Comparison of ENCODE assay signal across 13 cellular contexts in genomic region chr5:178207917-178208280, GRCh38. TPM values are rescaled to one million over a fixed set of nuclear protein-coding genes. Genes with fewer than 3 reads are reported as not detected.
DNase-seq lines count a peak whose midpoint lies in the region; ATAC-seq, FAIRE-seq and TF ChIP-seq lines count a peak whose summit lies in the region.
"Had no signal": no experiment of that assay in that cellular context is flagged by ENCODE, and none has a peak within 500 bp of the region (broad histone marks: within the 10 kb centered on the region; RNA-seq: fewer than 3 reads in every experiment).

No MANE protein-coding gene starts in this region.

- WGBS in GM12878 (ENCODE audit: insufficient coverage, insufficient replicate concordance, low lambda C conversion rate, missing lambda C conversion rate), result 100% methylated on average over 1 of the region's 1 CpG

- peaks cover 66% of the 10 kb centered on the region for H3K36me3 ChIP-seq in CD4-positive, CD25-positive, alpha-beta regulatory T cell (ENCODE audit: control insufficient read depth, insufficient read depth, low read length)
- H3K36me3 ChIP-seq in GM12878 (ENCODE audit: control insufficient read depth in 2 of 2, insufficient read depth in 2 of 2, low read length in 1 of 2), result peaks cover 47 to 52% of the 10 kb centered on the region in 2 experiments
- H3K36me3 ChIP-seq in neural cell (ENCODE audit: insufficient read depth, low read length), result peaks cover under 1% of the 10 kb centered on the region

- FAIRE-seq in GM12878 (lab: Jason Lieb, UNC), result no peak

- RAD21 ChIA-PET in GM12878 (lab: Charles Lee; ENCODE audit: unreplicated experiment), result no interaction called here

- no TSS peak for BruUV-seq in GM12878 (replicated peaks; lab: Mats Ljungman, UMichigan)

- no peak for ATAC-seq in CD4-positive, CD25-positive, alpha-beta regulatory T cell (ENCODE audit: low read depth in 2 of 2)
- ATAC-seq in GM12878 (no peak), HG03039 (IDR thresholded peaks at IDR 0.05; ENCODE audit: unreplicated experiment) (no peak), HG03520 (IDR thresholded peaks at IDR 0.05; ENCODE audit: unreplicated experiment) (no peak)

- no peaks in the 10 kb centered on the region for H3K27me3 Mint-ChIP-seq in CD4-positive, CD25-positive, alpha-beta regulatory T cell

- peaks cover 39% of the 10 kb centered on the region for H3K36me3 Mint-ChIP-seq in CD4-positive, CD25-positive, alpha-beta regulatory T cell

- H3K27ac Mint-ChIP-seq in CD4-positive, CD25-positive, alpha-beta regulatory T cell, result no peak overlapping the region

- H3K9ac ChIP-seq in GM12878 (ENCODE audit: control insufficient read depth, insufficient read depth, low read length) (peak overlapping the region; percentile 26; the same call in 1 of the 2 replicates), neural cell (ENCODE audit: low read length) (no peak overlapping the region)

- DNase-seq in CD4-positive, CD25-positive, alpha-beta regulatory T cell, result no peak
- DNase-seq in HT-29 (ENCODE audit: low spot score) (peak; percentile 29), GM12878 (ENCODE audit: low read depth, low spot score) (no peak), cerebellar cortex (ENCODE audit: low spot score) (no peak), activated gamma-delta T cell (lab: John Stamatoyannopoulos, UW) (no peak)
- DNase-seq: stimulated activated CD4-positive, alpha-beta T cell treated with anti-CD3 and anti-CD28 coated beads, Interleukin-1b, Interleukin-23, amount 100 ng/mL, for 48 hours; WERI-Rb-1 had no signal

- peak; percentile 64 for TF ChIP-seq POLR2A in GM12878 (IDR thresholded peaks at IDR 0.05; ENCODE audit: low read depth, low read length)

- TF ChIP-seq EP300 in GM12878 (IDR thresholded peaks at IDR 0.05; ENCODE audit: borderline replicate concordance in 1 of 2, control insufficient read depth in 1 of 2, low read depth in 2 of 2, low read length in 2 of 2) (no peak), neural cell (conservative IDR thresholded peaks at IDR 0.05; ENCODE audit: poor library complexity, severe bottlenecking) (no peak)

- H3K9me2 ChIP-seq in neural cell (ENCODE audit: insufficient read depth, low read length), result no peaks in the 10 kb centered on the region

- H3K4me3 ChIP-seq in CD4-positive, CD25-positive, alpha-beta regulatory T cell (ENCODE audit: low read depth, low read length), result no peak overlapping the region
- H3K4me3 ChIP-seq in GM12878, result peak overlapping the region; percentile 37; the same call in 1 of the 2 replicates
- H3K4me3 ChIP-seq in neural cell (ENCODE audit: low read length), result peak overlapping the region; percentile 91

- H3K79me2 ChIP-seq in GM12878 (ENCODE audit: control insufficient read depth, insufficient read depth, low read length), result peaks cover 62% of the 10 kb centered on the region
- peaks cover 40% of the 10 kb centered on the region for H3K79me2 ChIP-seq in neural cell (replicated peaks; ENCODE audit: insufficient read depth, low read length)

- TF ChIP-seq RAD21 in GM12878 (IDR thresholded peaks at IDR 0.05; ENCODE audit: insufficient read depth, low read depth, low read length) (no peak), neural cell (conservative IDR thresholded peaks at IDR 0.05) (no peak)

- CTCF ChIA-PET in GM12878 (lab: Yijun Ruan, JAX), result interaction anchor here (1.4 to 2.8 kb wide), 2 partner anchors 8 to 27 kb away, joined by 5 to 12 read pairs; no protein-coding TSS in a partner anchor

- H3K27ac ChIP-seq in CD4-positive, CD25-positive, alpha-beta regulatory T cell (ENCODE audit: insufficient read depth, low read length, poor library complexity, severe bottlenecking), result peak overlapping the region; percentile 14
- H3K27ac ChIP-seq in GM12878 (ENCODE audit: control insufficient read depth, insufficient read depth) (no peak overlapping the region), neural cell (ENCODE audit: low read length) (no peak overlapping the region)
- H3K27ac ChIP-seq: WERI-Rb-1 had no signal

- H3K27me3 ChIP-seq in CD4-positive, CD25-positive, alpha-beta regulatory T cell (ENCODE audit: control insufficient read depth, insufficient read depth, low read length), result no peaks in the 10 kb centered on the region
- H3K27me3 ChIP-seq in GM12878 (replicated peaks in 1 of 2; ENCODE audit: control insufficient read depth in 2 of 2, insufficient read depth in 2 of 2, low read length in 1 of 2) (no peaks in the 10 kb centered on the region), neural cell (ENCODE audit: insufficient read depth, low read depth, low read length) (no peaks in the 10 kb centered on the region)

- peaks cover 0 to 2% (median 0%) of the 10 kb centered on the region in 7 donors for H3K9me3 Mint-ChIP-seq in CD4-positive, CD25-positive, alpha-beta regulatory T cell

- H4K20me1 ChIP-seq in GM12878 (ENCODE audit: control insufficient read depth, insufficient read depth), result peaks cover 24% of the 10 kb centered on the region
- H4K20me1 ChIP-seq in neural cell (ENCODE audit: insufficient read depth), result peaks cover 24% of the 10 kb centered on the region

- intact Hi-C loops in GM12878 (cut with micrococcal nuclease; ENCODE audit: unreplicated experiment), result no loop called here

- peaks cover 34% of the 10 kb centered on the region for H3K4me1 ChIP-seq in CD4-positive, CD25-positive, alpha-beta regulatory T cell (ENCODE audit: control insufficient read depth, insufficient read depth, low read length, poor library complexity, severe bottlenecking)
- peaks cover 15% of the 10 kb centered on the region for H3K4me1 ChIP-seq in GM12878 (ENCODE audit: control insufficient read depth, insufficient read depth, low read length)

- SMC1A ChIA-PET in GM12878 (lab: Charles Lee; ENCODE audit: uncharacterized antibody, unreplicated experiment), result interaction anchor here (1.0 to 2.1 kb wide), 2 partner anchors 8 to 23 kb away, joined by 5 to 6 read pairs; no protein-coding TSS in a partner anchor

- peak overlapping the region in 3 of 4 donors; percentile 19 to 87 (median 21) for H3K4me3 Mint-ChIP-seq in CD4-positive, CD25-positive, alpha-beta regulatory T cell

- TF ChIP-seq CTCF in GM12878 (IDR thresholded peaks at IDR 0.05 in 2 of 3, conservative IDR thresholded peaks at IDR 0.05 in 1 of 3; ENCODE audit: control insufficient read depth in 2 of 3, extremely low read depth in 1 of 3, insufficient read depth in 1 of 3, low read depth in 3 of 3, low read length in 3 of 3) (no peak), neural cell (IDR thresholded peaks at IDR 0.05; ENCODE audit: poor library complexity, severe bottlenecking) (no peak)

- no peak overlapping the region for H2AFZ ChIP-seq in GM12878 (ENCODE audit: control insufficient read depth, low read depth, low read length)
- H2AFZ ChIP-seq in neural cell (ENCODE audit: low read depth, low read length), result no peak overlapping the region

- in situ Hi-C loops in GM12878 (cut with MboI), result no loop called here

- H3K4me1 Mint-ChIP-seq in CD4-positive, CD25-positive, alpha-beta regulatory T cell, result peaks cover 5 to 53% (median 35%) of the 10 kb centered on the region in 4 donors

- POLR2A ChIA-PET in GM12878 (lab: Charles Lee), result interaction anchor here (0.6 to 1.9 kb wide), 2 partner anchors 23 to 1009 kb away, joined by 3 to 4 read pairs; no protein-coding TSS in a partner anchor

- no peaks in the 10 kb centered on the region for H3K9me3 ChIP-seq in CD4-positive, CD25-positive, alpha-beta regulatory T cell (ENCODE audit: control insufficient read depth in 2 of 2, low read length in 2 of 2)
- H3K9me3 ChIP-seq in GM12878 (replicated peaks; ENCODE audit: control insufficient read depth, insufficient read depth, low read length) (no peaks in the 10 kb centered on the region), neural cell (ENCODE audit: low read length) (no peaks in the 10 kb centered on the region)

- H3K4me2 ChIP-seq in GM12878 (ENCODE audit: control insufficient read depth, insufficient read depth) (peak overlapping the region; percentile 66), neural cell (ENCODE audit: low read length) (no peak overlapping the region)

- H3F3A ChIP-seq in neural cell (ENCODE audit: insufficient read depth, low read length, poor library complexity, severe bottlenecking), result no peaks in the 10 kb centered on the region

RNA-seq across cellular contexts. Expression of gene HNRNPAB, which starts 3.6 kb away (rescaled TPM):
- 79.5 TPM for total RNA-seq in CD4-positive, CD25-positive, alpha-beta regulatory T cell
- polyA plus RNA-seq in CD4-positive, CD25-positive, alpha-beta regulatory T cell, result 10 to 100 TPM; 63.1 to 77.1 (median 64.5) TPM
- 212 and 225 TPM in 2 replicates for total RNA-seq in HT-29 (2014; rRNA removed; shearing (Covaris generic))
- 21.9 and 24.9 TPM in 2 replicates for total RNA-seq in GM12878 (2013; cell fraction: nucleolus; rRNA removed)
- total RNA-seq in GM12878 (2014; rRNA removed), result 120 and 134 TPM in 2 replicates
- total RNA-seq in GM12878 (2014; rRNA removed; fragmentation: Illumina TruSeq; extraction: Trizol), result 167 and 175 TPM in 2 replicates
- 311 and 330 TPM in 2 replicates for total RNA-seq in GM12878 (2021)
- 118 TPM for polyA plus RNA-seq in GM12878 (2011; ENCODE audit: low read depth)
- 193 and 198 TPM in 2 replicates for polyA plus RNA-seq in GM12878 (2011; rRNA removed)
- 148 and 169 TPM in 2 replicates for polyA plus RNA-seq in GM12878 (2011; cell fraction: cytosol; rRNA removed)
- polyA plus RNA-seq in GM12878 (2011; cell fraction: nucleus; rRNA removed), result 78.5 and 127 TPM in 2 replicates
- polyA plus RNA-seq in GM12878 (2012), result 119 and 164 TPM in 2 replicates
- polyA plus RNA-seq in GM12878 (2014; fragmentation: Illumina TruSeq; extraction: Trizol), result 262 and 268 TPM in 2 replicates
- polyA plus RNA-seq in GM12878 (2014; fragmentation: Nextera tagmentation; extraction: Ambion mirVana), result 10 to 100 TPM; 42.3 to 77.6 TPM
- polyA plus RNA-seq in GM12878 (2014; rRNA removed), result 299 and 332 TPM in 2 replicates
- 100 to 1,000 TPM; 269 to 302 TPM for polyA plus RNA-seq in GM12878 (2016; fragmentation: Nextera tagmentation; extraction: Ambion mirVana)
- 56.9 and 60.6 TPM in 2 replicates for polyA minus RNA-seq in GM12878 (2011; rRNA and poly(A)+ RNA removed)
- polyA minus RNA-seq in GM12878 (2011; cell fraction: cytosol; rRNA and poly(A)+ RNA removed), result 39.2 and 49.7 TPM in 2 replicates
- 21.6 and 37.5 TPM in 2 replicates for polyA minus RNA-seq in GM12878 (2011; cell fraction: nucleus; rRNA and poly(A)+ RNA removed)
- 129 and 130 TPM in 2 replicates for polyA plus RNA-seq in neural cell
- polyA minus RNA-seq in neural cell, result 70.4 and 71.9 TPM in 2 replicates

RNA-seq across cellular contexts. Expression of gene GMCL2, which starts 20.7 kb away (rescaled TPM):
- not detected for total RNA-seq in CD4-positive, CD25-positive, alpha-beta regulatory T cell
- under 1 TPM in 1 of 4 donors, not detected in 3; 0.11 TPM for polyA plus RNA-seq in CD4-positive, CD25-positive, alpha-beta regulatory T cell
- not detected in 2 replicates for total RNA-seq in HT-29 (2014; rRNA removed; shearing (Covaris generic))
- total RNA-seq in GM12878 (2013; cell fraction: nucleolus; rRNA removed), result not detected in 2 replicates
- not detected in 2 replicates for total RNA-seq in GM12878 (2014; rRNA removed)
- total RNA-seq in GM12878 (2014; rRNA removed; fragmentation: Illumina TruSeq; extraction: Trizol), result not detected in 2 replicates
- not detected in 2 replicates for total RNA-seq in GM12878 (2021)
- not detected for polyA plus RNA-seq in GM12878 (2011; ENCODE audit: low read depth)
- 0.04 TPM in 1 of 2 replicates, not detected in the other for polyA plus RNA-seq in GM12878 (2011; rRNA removed)
- not detected in 2 replicates for polyA plus RNA-seq in GM12878 (2011; cell fraction: cytosol; rRNA removed)
- polyA plus RNA-seq in GM12878 (2011; cell fraction: nucleus; rRNA removed), result not detected in 2 replicates
- polyA plus RNA-seq in GM12878 (2012), result not detected in 2 replicates
- polyA plus RNA-seq in GM12878 (2014; fragmentation: Illumina TruSeq; extraction: Trizol), result not detected in 2 replicates
- not detected for polyA plus RNA-seq in GM12878 (2014; fragmentation: Nextera tagmentation; extraction: Ambion mirVana)
- polyA plus RNA-seq in GM12878 (2014; rRNA removed), result not detected in 2 replicates
- polyA plus RNA-seq in GM12878 (2016; fragmentation: Nextera tagmentation; extraction: Ambion mirVana), result under 1 TPM in 1 of 2 experiments, not detected in 1; 0.07 TPM
- not detected in 2 replicates for polyA minus RNA-seq in GM12878 (2011; rRNA and poly(A)+ RNA removed)
- not detected in 2 replicates for polyA minus RNA-seq in GM12878 (2011; cell fraction: cytosol; rRNA and poly(A)+ RNA removed)
- not detected in 2 replicates for polyA minus RNA-seq in GM12878 (2011; cell fraction: nucleus; rRNA and poly(A)+ RNA removed)
- not detected in 2 replicates for polyA plus RNA-seq in neural cell
- polyA minus RNA-seq in neural cell, result not detected in 2 replicates
- total RNA-seq: LHCN-M2, lung microvascular endothelial cell had no signal
- polyA plus RNA-seq: urinary bladder had no signal

RNA-seq across cellular contexts. Expression of gene PHYKPL, which starts 24.7 kb away (rescaled TPM):
- 165 TPM for total RNA-seq in CD4-positive, CD25-positive, alpha-beta regulatory T cell
- 10 to 100 TPM; 41.5 to 45.5 (median 42.5) TPM for polyA plus RNA-seq in CD4-positive, CD25-positive, alpha-beta regulatory T cell
- total RNA-seq in HT-29 (2014; rRNA removed; shearing (Covaris generic)), result 46.0 and 59.0 TPM in 2 replicates
- total RNA-seq in GM12878 (2013; cell fraction: nucleolus; rRNA removed), result 144 and 151 TPM in 2 replicates
- total RNA-seq in GM12878 (2014; rRNA removed) (25.2 and 26.6 TPM in 2 replicates), GM12878 (2014; rRNA removed; fragmentation: Illumina TruSeq; extraction: Trizol) (23.3 and 23.5 TPM in 2 replicates), GM12878 (2021) (36.1 and 45.1 TPM in 2 replicates)
- 16.0 TPM for polyA plus RNA-seq in GM12878 (2011; ENCODE audit: low read depth)
- polyA plus RNA-seq in GM12878 (2011; rRNA removed) (39.9 and 53.9 TPM in 2 replicates), GM12878 (2014; fragmentation: Illumina TruSeq; extraction: Trizol) (17.3 and 22.9 TPM in 2 replicates), GM12878 (2014; fragmentation: Nextera tagmentation; extraction: Ambion mirVana) (1 to 10 TPM; 4.5 to 7.9 TPM), GM12878 (2014; rRNA removed) (40.6 and 42.3 TPM in 2 replicates), GM12878 (2016; fragmentation: Nextera tagmentation; extraction: Ambion mirVana) (10 to 100 TPM; 26.0 to 29.0 TPM), neural cell (16.9 and 19.5 TPM in 2 replicates)
- 37.9 and 49.1 TPM in 2 replicates for polyA plus RNA-seq in GM12878 (2011; cell fraction: cytosol; rRNA removed)
- 213 and 242 TPM in 2 replicates for polyA plus RNA-seq in GM12878 (2011; cell fraction: nucleus; rRNA removed)
- polyA plus RNA-seq in GM12878 (2012), result 34.1 and 38.8 TPM in 2 replicates
- polyA minus RNA-seq in GM12878 (2011; rRNA and poly(A)+ RNA removed), result 63.2 and 88.8 TPM in 2 replicates
- polyA minus RNA-seq in GM12878 (2011; cell fraction: cytosol; rRNA and poly(A)+ RNA removed), result 9.1 and 13.4 TPM in 2 replicates
- polyA minus RNA-seq in GM12878 (2011; cell fraction: nucleus; rRNA and poly(A)+ RNA removed), result 79.1 and 138 TPM in 2 replicates
- 13.9 and 15.9 TPM in 2 replicates for polyA minus RNA-seq in neural cell

RNA-seq across cellular contexts. Expression of gene NHP2, which starts 54.2 kb away (rescaled TPM):
- 43.7 TPM for total RNA-seq in CD4-positive, CD25-positive, alpha-beta regulatory T cell
- polyA plus RNA-seq in CD4-positive, CD25-positive, alpha-beta regulatory T cell, result 100 to 1,000 TPM; 166 to 198 (median 170) TPM
- total RNA-seq in HT-29 (2014; rRNA removed; shearing (Covaris generic)), result 413 and 485 TPM in 2 replicates
- total RNA-seq in GM12878 (2013; cell fraction: nucleolus; rRNA removed), result 53.0 and 54.1 TPM in 2 replicates
- total RNA-seq in GM12878 (2014; rRNA removed), result 284 and 305 TPM in 2 replicates
- total RNA-seq in GM12878 (2014; rRNA removed; fragmentation: Illumina TruSeq; extraction: Trizol), result 132 and 163 TPM in 2 replicates
- 233 TPM in 2 replicates for total RNA-seq in GM12878 (2021)
- 141 TPM for polyA plus RNA-seq in GM12878 (2011; ENCODE audit: low read depth)
- polyA plus RNA-seq in GM12878 (2011; rRNA removed), result 112 and 130 TPM in 2 replicates
- 200 and 227 TPM in 2 replicates for polyA plus RNA-seq in GM12878 (2011; cell fraction: cytosol; rRNA removed)
- polyA plus RNA-seq in GM12878 (2011; cell fraction: nucleus; rRNA removed), result 129 and 130 TPM in 2 replicates
- 153 and 166 TPM in 2 replicates for polyA plus RNA-seq in GM12878 (2012)
- polyA plus RNA-seq in GM12878 (2014; fragmentation: Illumina TruSeq; extraction: Trizol), result 46.4 and 97.3 TPM in 2 replicates
- 100 to 1,000 TPM in 1 of 2 experiments, 10 to 100 TPM in 1; 39.2 to 127 TPM for polyA plus RNA-seq in GM12878 (2014; fragmentation: Nextera tagmentation; extraction: Ambion mirVana)
- 277 and 301 TPM in 2 replicates for polyA plus RNA-seq in GM12878 (2014; rRNA removed)
- 100 to 1,000 TPM; 485 to 513 TPM for polyA plus RNA-seq in GM12878 (2016; fragmentation: Nextera tagmentation; extraction: Ambion mirVana)
- 50.3 and 72.8 TPM in 2 replicates for polyA minus RNA-seq in GM12878 (2011; rRNA and poly(A)+ RNA removed)
- 57.3 and 62.9 TPM in 2 replicates for polyA minus RNA-seq in GM12878 (2011; cell fraction: cytosol; rRNA and poly(A)+ RNA removed)
- polyA minus RNA-seq in GM12878 (2011; cell fraction: nucleus; rRNA and poly(A)+ RNA removed), result 35.5 and 50.4 TPM in 2 replicates
- polyA plus RNA-seq in neural cell, result 318 and 332 TPM in 2 replicates
- polyA minus RNA-seq in neural cell, result 105 and 138 TPM in 2 replicates
